ENCODE assay signal across 1 cellular context in genomic region chr12:32879066-32879465, GRCh38. TPM values are rescaled to one million over a fixed set of nuclear protein-coding genes. Genes with fewer than 3 reads are reported as not detected.
"Had no signal": no experiment of that assay in that cellular context is flagged by ENCODE, and none has a peak within 500 bp of the region (broad histone marks: within the 10 kb centered on the region; RNA-seq: fewer than 3 reads in every experiment).

No MANE protein-coding gene starts in this region.

RNA-seq across cellular contexts. Expression of gene PKP2, which starts 17.5 kb away (rescaled TPM):
- total RNA-seq: naive thymus-derived CD8-positive, alpha-beta T cell had no signal
- polyA plus RNA-seq: naive thymus-derived CD8-positive, alpha-beta T cell had no signal
